ENCODE assay signal across 35 cellular contexts in genomic region chr7:140070546-140070945, GRCh38. TPM values are rescaled to one million over a fixed set of nuclear protein-coding genes. Genes with fewer than 3 reads are reported as not detected.
DNase-seq lines count a peak whose midpoint lies in the region; ATAC-seq, FAIRE-seq and TF ChIP-seq lines count a peak whose summit lies in the region.
"Had no signal": no experiment of that assay in that cellular context is flagged by ENCODE, and none has a peak within 500 bp of the region (broad histone marks: within the 10 kb centered on the region; RNA-seq: fewer than 3 reads in every experiment).

No MANE protein-coding gene starts in this region.

- intact Hi-C loops in HepG2 (cut with micrococcal nuclease; ENCODE audit: unreplicated experiment) (no loop called here), right lobe of liver (cut with DNase I) (no loop called here)

- no peak for ATAC-seq in HepG2
- ATAC-seq in right lobe of liver, result no peak
- ATAC-seq in GM23338, result no peak
- no peak for ATAC-seq in GM18519 (IDR thresholded peaks at IDR 0.05; ENCODE audit: low FRiP score, unreplicated experiment)
- ATAC-seq: A549; CD8-positive, alpha-beta T cell had no signal

- H3K27me3 ChIP-seq in HepG2 (ENCODE audit: control insufficient read depth in 1 of 2, insufficient read depth in 2 of 2, low read length in 2 of 2) (peaks cover 0 to 13% of the 10 kb centered on the region in 2 experiments; a peak in 1 of 5 replicates), right lobe of liver (no peaks in the 10 kb centered on the region), GM23338 (ENCODE audit: insufficient read depth) (no peaks in the 10 kb centered on the region), Loucy (ENCODE audit: insufficient read depth, low read length, poor library complexity, severe bottlenecking) (no peaks in the 10 kb centered on the region)
- H3K27me3 ChIP-seq: BE2C; BLaER1; BLaER1 treated with 17β-estradiol and CSF1 and Interleukin-3, amounts not matched to agents 10 nM and 100 nM had no signal

- H3K4me3 ChIP-seq in HepG2 (replicated peaks in 1 of 3; ENCODE audit: insufficient read depth in 1 of 3, low read depth in 2 of 3, low read length in 3 of 3), result no peak overlapping the region
- H3K4me3 ChIP-seq in right lobe of liver, result no peak overlapping the region
- H3K4me3 ChIP-seq in GM23338, result no peak overlapping the region
- H3K4me3 ChIP-seq in Loucy (ENCODE audit: low read length, poor library complexity, severe bottlenecking), result no peak overlapping the region
- H3K4me3 ChIP-seq: A549; BLaER1; BLaER1 treated with 17β-estradiol and CSF1 and Interleukin-3, amounts not matched to agents 10 nM and 100 nM had no signal

- TF ChIP-seq RAD21 in HepG2 (CRISPR knock-in tag; IDR thresholded peaks at IDR 0.05), result no peak

- H3K4me1 Mint-ChIP-seq in GM23338, result peaks cover 3% of the 10 kb centered on the region; the same call in 1 of the 3 replicates
- H3K4me1 Mint-ChIP-seq: B cell had no signal

- POLR2A ChIA-PET in HepG2 (lab: Yijun Ruan, JAX), result no interaction called here

- H3K4me1 ChIP-seq in HepG2 (ENCODE audit: insufficient read depth, low read length) (peaks cover 26% of the 10 kb centered on the region), right lobe of liver (no peaks in the 10 kb centered on the region), GM23338 (ENCODE audit: insufficient read depth) (peaks cover 5% of the 10 kb centered on the region; the same call in 1 of the 2 replicates), Loucy (ENCODE audit: insufficient read depth, low read length, poor library complexity, severe bottlenecking) (peaks cover 13% of the 10 kb centered on the region)
- H3K4me1 ChIP-seq: A549, BE2C, BLaER1, Caco-2 had no signal

- TF ChIP-seq POLR2A in HepG2 (IDR thresholded peaks at IDR 0.05; ENCODE audit: insufficient read depth in 1 of 2, low read depth in 2 of 2, low read length in 2 of 2), result no peak
- TF ChIP-seq POLR2A in right lobe of liver (IDR thresholded peaks at IDR 0.05), result no peak

- no peak overlapping the region for H3K27ac ChIP-seq in HepG2 (ENCODE audit: extremely low read length, insufficient read depth, low read length)
- no peak overlapping the region for H3K27ac ChIP-seq in right lobe of liver
- H3K27ac ChIP-seq in GM23338 (ENCODE audit: low read depth), result no peak overlapping the region
- H3K27ac ChIP-seq: 22Rv1; A549; BLaER1; BLaER1 treated with 17β-estradiol and CSF1 and Interleukin-3, amounts not matched to agents 10 nM and 100 nM; C4-2B had no signal

- H3K4me3 Mint-ChIP-seq in GM23338, result no peak overlapping the region
- H3K4me3 Mint-ChIP-seq: B cell; CD14-positive monocyte; CD4-positive, alpha-beta T cell; CD4-positive, CD25-positive, alpha-beta regulatory T cell; CD8-positive, alpha-beta memory T cell; CD8-positive, alpha-beta T cell had no signal

- H4K20me1 ChIP-seq in HepG2 (ENCODE audit: insufficient read depth, low read length) (no peaks in the 10 kb centered on the region), GM23338 (replicated peaks; ENCODE audit: insufficient read depth) (no peaks in the 10 kb centered on the region), Loucy (ENCODE audit: insufficient read depth, low read length, poor library complexity, severe bottlenecking) (no peaks in the 10 kb centered on the region)
- H4K20me1 ChIP-seq: BLaER1; BLaER1 treated with 17β-estradiol and CSF1 and Interleukin-3, amounts not matched to agents 10 nM and 100 nM had no signal

- no peak for TF ChIP-seq EP300 in HepG2 (IDR thresholded peaks at IDR 0.05; ENCODE audit: low read depth in 2 of 2, low read length in 2 of 2)
- TF ChIP-seq EP300 in HepG2 (CRISPR knock-in tag; IDR thresholded peaks at IDR 0.05; ENCODE audit: borderline replicate concordance), result no peak

- no peak overlapping the region for H3K9ac ChIP-seq in HepG2 (ENCODE audit: insufficient read depth, low read depth, low read length)
- no peak overlapping the region for H3K9ac ChIP-seq in Loucy (ENCODE audit: low read depth, low read length, poor library complexity, severe bottlenecking)
- H3K9ac ChIP-seq: BLaER1; BLaER1 treated with 17β-estradiol and CSF1 and Interleukin-3, amounts not matched to agents 10 nM and 100 nM had no signal

- no peak for TF ChIP-seq CTCF in HepG2 (CRISPR knock-in tag; IDR thresholded peaks at IDR 0.05)
- no peak for TF ChIP-seq CTCF in right lobe of liver (IDR thresholded peaks at IDR 0.05)
- TF ChIP-seq CTCF in GM23338 (conservative IDR thresholded peaks at IDR 0.05; ENCODE audit: low read depth in 2 of 2), result no peak
- no peak for TF ChIP-seq CTCF in Loucy (conservative IDR thresholded peaks at IDR 0.05; ENCODE audit: low read length)

- no peaks in the 10 kb centered on the region for H3K9me2 ChIP-seq in GM23338 (ENCODE audit: insufficient read depth)
- no peaks in the 10 kb centered on the region for H3K9me2 ChIP-seq in Loucy (replicated peaks; ENCODE audit: low read depth, low read length)

- H3K36me3 Mint-ChIP-seq in GM23338 (ENCODE audit: low read depth), result peaks cover 9% of the 10 kb centered on the region; the same call in 2 of the 3 replicates

- CTCF ChIA-PET in HepG2 (lab: Yijun Ruan, JAX; ENCODE audit: low intra/inter-chr PET ratio, low total read pairs), result no interaction called here

- no peaks in the 10 kb centered on the region for H3K27me3 Mint-ChIP-seq in GM23338 (ENCODE audit: insufficient read depth, low read depth, poor library complexity)

- H3F3A ChIP-seq in GM23338 (replicated peaks; ENCODE audit: low read depth) (no peaks in the 10 kb centered on the region), Loucy (ENCODE audit: low read depth) (no peaks in the 10 kb centered on the region)

- H3K36me3 ChIP-seq in HepG2 (replicated peaks in 1 of 2; ENCODE audit: control insufficient read depth in 1 of 2, insufficient read depth in 2 of 2, low read length in 2 of 2) (no peaks in the 10 kb centered on the region), right lobe of liver (no peaks in the 10 kb centered on the region), GM23338 (ENCODE audit: insufficient read depth) (no peaks in the 10 kb centered on the region; the same call in 1 of the 2 replicates), Loucy (ENCODE audit: insufficient read depth, low read length) (no peaks in the 10 kb centered on the region)
- H3K36me3 ChIP-seq: BE2C; BLaER1; BLaER1 treated with 17β-estradiol and CSF1 and Interleukin-3, amounts not matched to agents 10 nM and 100 nM had no signal

- in situ Hi-C loops in HepG2 (cut with HindIII; ENCODE audit: extremely low pct_ligation_motif_present, low pct_unique_long_range_greater_than_20kb), result no loop called here

- BruUV-seq in HepG2 (replicated peaks; lab: Mats Ljungman, UMichigan), result no TSS peak

- H3K9me3 ChIP-seq in HepG2 (ENCODE audit: low read length) (peaks cover 15% of the 10 kb centered on the region), right lobe of liver (peaks cover 0 to 4% (median 0%) of the 10 kb centered on the region in 4 donors), Loucy (ENCODE audit: insufficient read depth, low read depth, low read length) (peaks cover 17% of the 10 kb centered on the region)

- FAIRE-seq in HepG2 (lab: Jason Lieb, UNC) (no peak), GM19239 (lab: Jason Lieb, UNC) (no peak)
- FAIRE-seq: A204.1, A549, D721Med had no signal

- peaks cover 17% of the 10 kb centered on the region for H3K9me3 Mint-ChIP-seq in GM23338

- H3K79me2 ChIP-seq in HepG2 (ENCODE audit: insufficient read depth, low read length) (no peaks in the 10 kb centered on the region), GM23338 (replicated peaks; ENCODE audit: insufficient read depth) (no peaks in the 10 kb centered on the region), Loucy (ENCODE audit: insufficient read depth, low read length) (no peaks in the 10 kb centered on the region)

- H3K4me2 ChIP-seq in HepG2 (ENCODE audit: low read depth, low read length) (no peak overlapping the region), GM23338 (no peak overlapping the region), Loucy (ENCODE audit: low read depth, low read length, poor library complexity, severe bottlenecking) (no peak overlapping the region)
- H3K4me2 ChIP-seq: A549; BLaER1; BLaER1 treated with 17β-estradiol and CSF1 and Interleukin-3, amounts not matched to agents 10 nM and 100 nM had no signal

- H3K27ac Mint-ChIP-seq in GM23338, result no peak overlapping the region
- H3K27ac Mint-ChIP-seq: B cell; CD4-positive, CD25-positive, alpha-beta regulatory T cell; CD8-positive, alpha-beta memory T cell; CD8-positive, alpha-beta T cell had no signal

- DNase-seq in HepG2 (ENCODE audit: low spot score) (no peak), right lobe of liver (no peak), GM23338 (ENCODE audit: low spot score) (no peak), GM19239 (ENCODE audit: insufficient read length, low spot score) (no peak)
- DNase-seq: 8988T; ACHN; AML-193; BE2C; C1 segment of cervical spinal cord; Caco-2; Calu3; CD4-positive, alpha-beta memory T cell; CD4-positive, alpha-beta T cell; CD4-positive, CD25-positive, alpha-beta regulatory T cell; CD8-positive, alpha-beta memory T cell; CD8-positive, alpha-beta T cell; COR-L47; DMS 273 treated with DMSO at 0.1 percent for 48 hours; DMS153; DMS53; DMS79; DMS79 treated with DMSO at 0.1 percent for 48 hours; DND-41; EL had no signal

- H2AFZ ChIP-seq in HepG2 (ENCODE audit: low read length), result no peak overlapping the region
- no peak overlapping the region for H2AFZ ChIP-seq in GM23338
- H2AFZ ChIP-seq in Loucy (ENCODE audit: low read length), result 0 out of 2 replicates have a peak overlapping the region, but pooled peaks have one; percentile 31

RNA-seq across cellular contexts. Expression of gene PARP12, which starts 7.8 kb away (rescaled TPM):
- total RNA-seq in HepG2 (2016; rRNA removed; fragmentation: Illumina TruSeq; extraction: Trizol) (15.5 and 16.2 TPM in 2 replicates), right lobe of liver (10 to 100 TPM; 15.7 to 33.1 (median 23.3) TPM)
- 5.1 and 6.0 TPM in 2 replicates for total RNA-seq in HepG2 (2016; cell fraction: cytosol; rRNA removed; fragmentation: Illumina TruSeq; extraction: Trizol; ENCODE audit: low read depth)
- 14.9 and 16.1 TPM in 2 replicates for total RNA-seq in HepG2 (2016; cell fraction: insoluble cytoplasmic fraction; rRNA removed; fragmentation: Illumina TruSeq; extraction: Trizol)
- 7.8 TPM in 2 replicates for total RNA-seq in HepG2 (2016; cell fraction: membrane; rRNA removed; fragmentation: Illumina TruSeq; extraction: Trizol)
- 20.8 and 22.4 TPM in 2 replicates for total RNA-seq in HepG2 (2016; cell fraction: nucleus; rRNA removed; fragmentation: Illumina TruSeq; extraction: Trizol)
- polyA plus RNA-seq in HepG2 (2011; rRNA removed) (35.2 and 37.1 TPM in 2 replicates), GM23338 (2016; fragmentation: Nextera tagmentation; extraction: Ambion mirVana) (2.7 and 3.7 TPM in 2 replicates)
- 22.5 and 24.9 TPM in 2 replicates for polyA plus RNA-seq in HepG2 (2011; cell fraction: cytosol; rRNA removed)
- 82.0 and 93.9 TPM in 2 replicates for polyA plus RNA-seq in HepG2 (2011; cell fraction: nucleus; rRNA removed)
- 18.0 and 20.0 TPM in 2 replicates for polyA plus RNA-seq in HepG2 (2012)
- 1.4 and 1.5 TPM in 2 replicates for polyA plus RNA-seq in HepG2 (2016; cell fraction: cytosol; fragmentation: Illumina TruSeq; extraction: Trizol; ENCODE audit: low read depth)
- 13.9 and 16.3 TPM in 2 replicates for polyA plus RNA-seq in HepG2 (2016; cell fraction: insoluble cytoplasmic fraction; fragmentation: Illumina TruSeq; extraction: Trizol; ENCODE audit: low read depth)
- 4.4 and 4.5 TPM in 2 replicates for polyA plus RNA-seq in HepG2 (2016; cell fraction: membrane; fragmentation: Illumina TruSeq; extraction: Trizol; ENCODE audit: low read depth)
- 31.0 and 39.2 TPM in 2 replicates for polyA plus RNA-seq in HepG2 (2016; cell fraction: nucleus; fragmentation: Illumina TruSeq; extraction: Trizol; ENCODE audit: insufficient read depth, low read depth)
- 52.9 and 70.5 TPM in 2 replicates for polyA minus RNA-seq in HepG2 (2011; rRNA and poly(A)+ RNA removed; ENCODE audit: low replicate concordance)
- polyA minus RNA-seq in HepG2 (2011; cell fraction: cytosol; rRNA and poly(A)+ RNA removed), result 23.5 and 23.8 TPM in 2 replicates
- polyA minus RNA-seq in HepG2 (2011; cell fraction: nucleus; rRNA and poly(A)+ RNA removed), result 46.7 and 57.6 TPM in 2 replicates
- total RNA-seq in GM23338 (2014; rRNA removed; shearing (Covaris generic)), result 7.8 and 10.3 TPM in 2 replicates
